In the genomic region with DNA sequence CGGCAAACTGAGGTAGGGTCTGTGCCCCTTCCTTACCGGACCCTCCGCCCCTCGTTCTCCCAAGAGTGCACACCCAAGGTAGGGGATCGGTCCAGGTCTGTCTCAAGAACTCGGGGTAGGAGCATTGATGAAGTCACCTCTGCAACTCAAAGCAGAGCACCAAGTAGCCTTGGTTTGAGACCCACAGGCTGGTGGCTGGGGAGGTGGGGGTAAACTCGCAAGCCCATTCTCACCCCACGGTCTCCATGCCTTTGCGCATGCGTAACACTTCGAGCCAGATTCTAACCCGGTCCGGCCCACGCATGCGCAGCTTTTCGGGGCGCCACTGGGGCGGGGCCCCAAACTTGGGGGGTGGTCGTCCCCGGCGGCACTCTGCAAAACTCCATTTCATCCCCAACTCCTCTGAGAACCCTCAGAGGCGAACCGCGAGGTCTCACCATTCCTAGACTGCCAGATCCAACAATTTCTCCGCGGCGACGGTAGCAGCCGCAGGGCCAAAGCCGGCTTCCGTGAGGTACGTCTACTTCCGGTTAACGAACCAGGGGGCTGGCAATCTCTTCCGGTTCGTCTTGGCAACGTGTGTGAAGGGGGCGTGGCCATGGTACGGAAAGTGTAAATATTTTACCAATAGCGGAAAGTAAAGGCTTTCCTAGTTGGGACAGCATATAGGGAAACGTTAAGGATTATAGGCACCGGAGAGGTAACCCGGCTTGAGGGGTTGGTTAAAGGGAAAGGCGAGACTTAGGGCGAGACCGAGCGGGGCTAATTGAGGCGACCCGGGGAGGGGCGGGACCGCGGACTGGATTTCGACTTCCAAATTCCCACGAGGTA, we compare ENCODE assay signal across 1 cellular context.
TF ChIP-seq lines count a peak whose summit lies in the region.

A gene with protein sequence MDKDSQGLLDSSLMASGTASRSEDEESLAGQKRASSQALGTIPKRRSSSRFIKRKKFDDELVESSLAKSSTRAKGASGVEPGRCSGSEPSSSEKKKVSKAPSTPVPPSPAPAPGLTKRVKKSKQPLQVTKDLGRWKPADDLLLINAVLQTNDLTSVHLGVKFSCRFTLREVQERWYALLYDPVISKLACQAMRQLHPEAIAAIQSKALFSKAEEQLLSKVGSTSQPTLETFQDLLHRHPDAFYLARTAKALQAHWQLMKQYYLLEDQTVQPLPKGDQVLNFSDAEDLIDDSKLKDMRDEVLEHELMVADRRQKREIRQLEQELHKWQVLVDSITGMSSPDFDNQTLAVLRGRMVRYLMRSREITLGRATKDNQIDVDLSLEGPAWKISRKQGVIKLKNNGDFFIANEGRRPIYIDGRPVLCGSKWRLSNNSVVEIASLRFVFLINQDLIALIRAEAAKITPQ (minus strand): TSS at position 532 of the 831 bp plus-strand sequence. CDS start 1,411 bp downstream, outside the sequence.

TF ChIP-seq in GM12878, 131 proteins besides CTCF, POLR2A, EP300 and RAD21 (continued from another document and continues in another):
- TF ChIP-seq, protein P1, sequence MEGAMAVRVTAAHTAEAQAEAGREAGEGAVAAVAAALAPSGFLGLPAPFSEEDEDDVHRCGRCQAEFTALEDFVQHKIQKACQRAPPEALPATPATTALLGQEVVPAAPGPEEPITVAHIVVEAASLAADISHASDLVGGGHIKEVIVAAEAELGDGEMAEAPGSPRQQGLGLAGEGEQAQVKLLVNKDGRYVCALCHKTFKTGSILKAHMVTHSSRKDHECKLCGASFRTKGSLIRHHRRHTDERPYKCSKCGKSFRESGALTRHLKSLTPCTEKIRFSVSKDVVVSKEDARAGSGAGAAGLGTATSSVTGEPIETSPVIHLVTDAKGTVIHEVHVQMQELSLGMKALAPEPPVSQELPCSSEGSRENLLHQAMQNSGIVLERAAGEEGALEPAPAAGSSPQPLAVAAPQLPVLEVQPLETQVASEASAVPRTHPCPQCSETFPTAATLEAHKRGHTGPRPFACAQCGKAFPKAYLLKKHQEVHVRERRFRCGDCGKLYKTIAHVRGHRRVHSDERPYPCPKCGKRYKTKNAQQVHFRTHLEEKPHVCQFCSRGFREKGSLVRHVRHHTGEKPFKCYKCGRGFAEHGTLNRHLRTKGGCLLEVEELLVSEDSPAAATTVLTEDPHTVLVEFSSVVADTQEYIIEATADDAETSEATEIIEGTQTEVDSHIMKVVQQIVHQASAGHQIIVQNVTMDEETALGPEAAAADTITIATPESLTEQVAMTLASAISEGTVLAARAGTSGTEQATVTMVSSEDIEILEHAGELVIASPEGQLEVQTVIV (IDR thresholded peaks at IDR 0.05; ENCODE audit: borderline replicate concordance, partially characterized antibody), result peak; percentile 41
- TF ChIP-seq SIX5 (IDR thresholded peaks at IDR 0.05; ENCODE audit: low read depth, low read length, severe bottlenecking) (peak; percentile 54), RB1 (IDR thresholded peaks at IDR 0.05; ENCODE audit: borderline replicate concordance) (no peak), DPF2 (IDR thresholded peaks at IDR 0.05) (no peak), TCF7 (IDR thresholded peaks at IDR 0.05; ENCODE audit: borderline replicate concordance) (no peak), KDM1A (IDR thresholded peaks at IDR 0.05; ENCODE audit: borderline replicate concordance) (no peak), ZSCAN29 (IDR thresholded peaks at IDR 0.05) (peak; percentile 89; the same call in 1 of the 2 replicates), TARDBP (IDR thresholded peaks at IDR 0.05; ENCODE audit: borderline replicate concordance) (peak; percentile 74; the same call in 1 of the 2 replicates), SMC3 (IDR thresholded peaks at IDR 0.05; ENCODE audit: borderline replicate concordance, low read length) (no peak), RCOR1 (conservative IDR thresholded peaks at IDR 0.05; ENCODE audit: low read depth, low read length) (no peak), MYC (IDR thresholded peaks at IDR 0.05; ENCODE audit: insufficient read depth, insufficient read length, insufficient replicate concordance, low read length, severe bottlenecking) (no peak), PAX8 (IDR thresholded peaks at IDR 0.05) (no peak), CHD2 (IDR thresholded peaks at IDR 0.05; ENCODE audit: borderline replicate concordance, low read depth, low read length) (peak; percentile 62; the same call in 1 of the 2 replicates), RUNX3 (IDR thresholded peaks at IDR 0.05; ENCODE audit: low read length) (peak; percentile 55), MTA3 (IDR thresholded peaks at IDR 0.05; ENCODE audit: borderline replicate concordance, low read length) (no peak), CHD1 (IDR thresholded peaks at IDR 0.05; ENCODE audit: low read depth, low read length) (no peak), FOXK2 (IDR thresholded peaks at IDR 0.05) (no peak), RFX5 (IDR thresholded peaks at IDR 0.05; ENCODE audit: low read depth, low read length) (no peak), NR2F1 (conservative IDR thresholded peaks at IDR 0.05) (no peak), PAX5 (IDR thresholded peaks at IDR 0.05; ENCODE audit: borderline replicate concordance, low read depth, low read length) (peak; percentile 77; the same call in 1 of the 2 replicates), BCL11A (IDR thresholded peaks at IDR 0.05; ENCODE audit: low read depth, low read length) (no peak), POLR2AphosphoS5 (IDR thresholded peaks at IDR 0.05; ENCODE audit: low read length) (peak; percentile 98), RELA (IDR thresholded peaks at IDR 0.05; ENCODE audit: borderline replicate concordance, partially characterized antibody) (peak; percentile 81), ZNF207 (IDR thresholded peaks at IDR 0.05; ENCODE audit: borderline replicate concordance) (peak; percentile 83), TCF12 (IDR thresholded peaks at IDR 0.05; ENCODE audit: low read depth, low read length) (peak; percentile 52; the same call in 1 of the 2 replicates), MTA2 (IDR thresholded peaks at IDR 0.05; ENCODE audit: low read depth) (peak; percentile 96), BACH1 (IDR thresholded peaks at IDR 0.05; ENCODE audit: borderline replicate concordance) (peak; percentile 35; the same call in 1 of the 2 replicates), MEF2B (IDR thresholded peaks at IDR 0.05; ENCODE audit: partially characterized antibody, poor library complexity, severe bottlenecking) (peak; percentile 61), NR2C1 (IDR thresholded peaks at IDR 0.05) (peak; percentile 99), ESRRA (IDR thresholded peaks at IDR 0.05; ENCODE audit: low read length) (no peak), HDAC2 (IDR thresholded peaks at IDR 0.05) (no peak), ASH2L (IDR thresholded peaks at IDR 0.05; ENCODE audit: borderline replicate concordance, low read depth) (peak; percentile 98), RAD51 (IDR thresholded peaks at IDR 0.05) (no peak)
- TF ChIP-seq, protein P2, sequence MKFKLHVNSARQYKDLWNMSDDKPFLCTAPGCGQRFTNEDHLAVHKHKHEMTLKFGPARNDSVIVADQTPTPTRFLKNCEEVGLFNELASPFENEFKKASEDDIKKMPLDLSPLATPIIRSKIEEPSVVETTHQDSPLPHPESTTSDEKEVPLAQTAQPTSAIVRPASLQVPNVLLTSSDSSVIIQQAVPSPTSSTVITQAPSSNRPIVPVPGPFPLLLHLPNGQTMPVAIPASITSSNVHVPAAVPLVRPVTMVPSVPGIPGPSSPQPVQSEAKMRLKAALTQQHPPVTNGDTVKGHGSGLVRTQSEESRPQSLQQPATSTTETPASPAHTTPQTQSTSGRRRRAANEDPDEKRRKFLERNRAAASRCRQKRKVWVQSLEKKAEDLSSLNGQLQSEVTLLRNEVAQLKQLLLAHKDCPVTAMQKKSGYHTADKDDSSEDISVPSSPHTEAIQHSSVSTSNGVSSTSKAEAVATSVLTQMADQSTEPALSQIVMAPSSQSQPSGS (IDR thresholded peaks at IDR 0.05; ENCODE audit: low read length), result no peak
- TF ChIP-seq, protein P3, sequence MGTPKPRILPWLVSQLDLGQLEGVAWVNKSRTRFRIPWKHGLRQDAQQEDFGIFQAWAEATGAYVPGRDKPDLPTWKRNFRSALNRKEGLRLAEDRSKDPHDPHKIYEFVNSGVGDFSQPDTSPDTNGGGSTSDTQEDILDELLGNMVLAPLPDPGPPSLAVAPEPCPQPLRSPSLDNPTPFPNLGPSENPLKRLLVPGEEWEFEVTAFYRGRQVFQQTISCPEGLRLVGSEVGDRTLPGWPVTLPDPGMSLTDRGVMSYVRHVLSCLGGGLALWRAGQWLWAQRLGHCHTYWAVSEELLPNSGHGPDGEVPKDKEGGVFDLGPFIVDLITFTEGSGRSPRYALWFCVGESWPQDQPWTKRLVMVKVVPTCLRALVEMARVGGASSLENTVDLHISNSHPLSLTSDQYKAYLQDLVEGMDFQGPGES (IDR thresholded peaks at IDR 0.05), result no peak
- TF ChIP-seq, protein P4, sequence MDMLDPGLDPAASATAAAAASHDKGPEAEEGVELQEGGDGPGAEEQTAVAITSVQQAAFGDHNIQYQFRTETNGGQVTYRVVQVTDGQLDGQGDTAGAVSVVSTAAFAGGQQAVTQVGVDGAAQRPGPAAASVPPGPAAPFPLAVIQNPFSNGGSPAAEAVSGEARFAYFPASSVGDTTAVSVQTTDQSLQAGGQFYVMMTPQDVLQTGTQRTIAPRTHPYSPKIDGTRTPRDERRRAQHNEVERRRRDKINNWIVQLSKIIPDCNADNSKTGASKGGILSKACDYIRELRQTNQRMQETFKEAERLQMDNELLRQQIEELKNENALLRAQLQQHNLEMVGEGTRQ (IDR thresholded peaks at IDR 0.05; ENCODE audit: borderline replicate concordance, low read depth, low read length), result no peak
- TF ChIP-seq, protein P5, sequence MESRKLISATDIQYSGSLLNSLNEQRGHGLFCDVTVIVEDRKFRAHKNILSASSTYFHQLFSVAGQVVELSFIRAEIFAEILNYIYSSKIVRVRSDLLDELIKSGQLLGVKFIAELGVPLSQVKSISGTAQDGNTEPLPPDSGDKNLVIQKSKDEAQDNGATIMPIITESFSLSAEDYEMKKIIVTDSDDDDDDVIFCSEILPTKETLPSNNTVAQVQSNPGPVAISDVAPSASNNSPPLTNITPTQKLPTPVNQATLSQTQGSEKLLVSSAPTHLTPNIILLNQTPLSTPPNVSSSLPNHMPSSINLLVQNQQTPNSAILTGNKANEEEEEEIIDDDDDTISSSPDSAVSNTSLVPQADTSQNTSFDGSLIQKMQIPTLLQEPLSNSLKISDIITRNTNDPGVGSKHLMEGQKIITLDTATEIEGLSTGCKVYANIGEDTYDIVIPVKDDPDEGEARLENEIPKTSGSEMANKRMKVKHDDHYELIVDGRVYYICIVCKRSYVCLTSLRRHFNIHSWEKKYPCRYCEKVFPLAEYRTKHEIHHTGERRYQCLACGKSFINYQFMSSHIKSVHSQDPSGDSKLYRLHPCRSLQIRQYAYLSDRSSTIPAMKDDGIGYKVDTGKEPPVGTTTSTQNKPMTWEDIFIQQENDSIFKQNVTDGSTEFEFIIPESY (IDR thresholded peaks at IDR 0.05), result no peak
- TF ChIP-seq, protein P6, sequence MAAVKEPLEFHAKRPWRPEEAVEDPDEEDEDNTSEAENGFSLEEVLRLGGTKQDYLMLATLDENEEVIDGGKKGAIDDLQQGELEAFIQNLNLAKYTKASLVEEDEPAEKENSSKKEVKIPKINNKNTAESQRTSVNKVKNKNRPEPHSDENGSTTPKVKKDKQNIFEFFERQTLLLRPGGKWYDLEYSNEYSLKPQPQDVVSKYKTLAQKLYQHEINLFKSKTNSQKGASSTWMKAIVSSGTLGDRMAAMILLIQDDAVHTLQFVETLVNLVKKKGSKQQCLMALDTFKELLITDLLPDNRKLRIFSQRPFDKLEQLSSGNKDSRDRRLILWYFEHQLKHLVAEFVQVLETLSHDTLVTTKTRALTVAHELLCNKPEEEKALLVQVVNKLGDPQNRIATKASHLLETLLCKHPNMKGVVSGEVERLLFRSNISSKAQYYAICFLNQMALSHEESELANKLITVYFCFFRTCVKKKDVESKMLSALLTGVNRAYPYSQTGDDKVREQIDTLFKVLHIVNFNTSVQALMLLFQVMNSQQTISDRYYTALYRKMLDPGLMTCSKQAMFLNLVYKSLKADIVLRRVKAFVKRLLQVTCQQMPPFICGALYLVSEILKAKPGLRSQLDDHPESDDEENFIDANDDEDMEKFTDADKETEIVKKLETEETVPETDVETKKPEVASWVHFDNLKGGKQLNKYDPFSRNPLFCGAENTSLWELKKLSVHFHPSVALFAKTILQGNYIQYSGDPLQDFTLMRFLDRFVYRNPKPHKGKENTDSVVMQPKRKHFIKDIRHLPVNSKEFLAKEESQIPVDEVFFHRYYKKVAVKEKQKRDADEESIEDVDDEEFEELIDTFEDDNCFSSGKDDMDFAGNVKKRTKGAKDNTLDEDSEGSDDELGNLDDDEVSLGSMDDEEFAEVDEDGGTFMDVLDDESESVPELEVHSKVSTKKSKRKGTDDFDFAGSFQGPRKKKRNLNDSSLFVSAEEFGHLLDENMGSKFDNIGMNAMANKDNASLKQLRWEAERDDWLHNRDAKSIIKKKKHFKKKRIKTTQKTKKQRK (IDR thresholded peaks at IDR 0.05; ENCODE audit: low read depth, low read length), result no peak
- TF ChIP-seq, protein P7, sequence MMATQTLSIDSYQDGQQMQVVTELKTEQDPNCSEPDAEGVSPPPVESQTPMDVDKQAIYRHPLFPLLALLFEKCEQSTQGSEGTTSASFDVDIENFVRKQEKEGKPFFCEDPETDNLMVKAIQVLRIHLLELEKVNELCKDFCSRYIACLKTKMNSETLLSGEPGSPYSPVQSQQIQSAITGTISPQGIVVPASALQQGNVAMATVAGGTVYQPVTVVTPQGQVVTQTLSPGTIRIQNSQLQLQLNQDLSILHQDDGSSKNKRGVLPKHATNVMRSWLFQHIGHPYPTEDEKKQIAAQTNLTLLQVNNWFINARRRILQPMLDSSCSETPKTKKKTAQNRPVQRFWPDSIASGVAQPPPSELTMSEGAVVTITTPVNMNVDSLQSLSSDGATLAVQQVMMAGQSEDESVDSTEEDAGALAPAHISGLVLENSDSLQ (IDR thresholded peaks at IDR 0.05), result peak; percentile 73
- TF ChIP-seq, protein P8, sequence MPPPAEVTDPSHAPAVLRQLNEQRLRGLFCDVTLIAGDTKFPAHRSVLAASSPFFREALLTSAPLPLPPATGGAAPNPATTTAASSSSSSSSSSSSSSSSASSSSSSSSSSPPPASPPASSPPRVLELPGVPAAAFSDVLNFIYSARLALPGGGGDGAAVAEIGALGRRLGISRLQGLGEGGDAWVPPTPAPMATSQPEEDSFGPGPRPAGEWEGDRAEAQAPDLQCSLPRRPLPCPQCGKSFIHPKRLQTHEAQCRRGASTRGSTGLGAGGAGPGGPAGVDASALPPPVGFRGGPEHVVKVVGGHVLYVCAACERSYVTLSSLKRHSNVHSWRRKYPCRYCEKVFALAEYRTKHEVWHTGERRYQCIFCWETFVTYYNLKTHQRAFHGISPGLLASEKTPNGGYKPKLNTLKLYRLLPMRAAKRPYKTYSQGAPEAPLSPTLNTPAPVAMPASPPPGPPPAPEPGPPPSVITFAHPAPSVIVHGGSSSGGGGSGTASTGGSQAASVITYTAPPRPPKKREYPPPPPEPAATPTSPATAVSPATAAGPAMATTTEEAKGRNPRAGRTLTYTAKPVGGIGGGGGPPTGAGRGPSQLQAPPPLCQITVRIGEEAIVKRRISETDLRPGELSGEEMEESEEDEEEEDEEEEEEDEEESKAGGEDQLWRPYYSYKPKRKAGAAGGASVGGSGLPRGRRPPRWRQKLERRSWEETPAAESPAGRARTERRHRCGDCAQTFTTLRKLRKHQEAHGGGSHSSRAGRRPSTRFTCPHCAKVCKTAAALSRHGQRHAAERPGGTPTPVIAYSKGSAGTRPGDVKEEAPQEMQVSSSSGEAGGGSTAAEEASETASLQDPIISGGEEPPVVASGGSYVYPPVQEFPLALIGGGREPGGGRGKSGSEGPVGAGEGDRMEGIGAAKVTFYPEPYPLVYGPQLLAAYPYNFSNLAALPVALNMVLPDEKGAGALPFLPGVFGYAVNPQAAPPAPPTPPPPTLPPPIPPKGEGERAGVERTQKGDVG (CRISPR knock-in tag; IDR thresholded peaks at IDR 0.05), result no peak
- TF ChIP-seq, protein P9, sequence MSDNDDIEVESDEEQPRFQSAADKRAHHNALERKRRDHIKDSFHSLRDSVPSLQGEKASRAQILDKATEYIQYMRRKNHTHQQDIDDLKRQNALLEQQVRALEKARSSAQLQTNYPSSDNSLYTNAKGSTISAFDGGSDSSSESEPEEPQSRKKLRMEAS (IDR thresholded peaks at IDR 0.05; ENCODE audit: low read depth, low read length), result peak; percentile 77
